In genomic region chr10:122445469-122445868, GRCh38 we compare ENCODE assay signal across 32 cellular contexts. TPM values are rescaled to one million over a fixed set of nuclear protein-coding genes. Genes with fewer than 3 reads are reported as not detected.
"Had no signal": no experiment of that assay in that cellular context is flagged by ENCODE, and none has a peak within 500 bp of the region (broad histone marks: within the 10 kb centered on the region; RNA-seq: fewer than 3 reads in every experiment).

No MANE protein-coding gene starts in this region.

- H3K4me1 ChIP-seq: colonic mucosa, left lung, neural progenitor cell, prostate gland, transverse colon, upper lobe of right lung, uterus had no signal

- H3K4me2 ChIP-seq: neural progenitor cell had no signal

- H3K9ac ChIP-seq: neural progenitor cell had no signal

- DNase-seq: colonic mucosa; effector CD8-positive, alpha-beta T cell; endodermal cell; foreskin fibroblast; gastrocnemius medialis; head of caudate nucleus; left cardiac atrium; left lung; mesenchymal stem cell; mucosa of descending colon; naive thymus-derived CD4-positive, alpha-beta T cell; right cardiac atrium; sigmoid colon; stimulated activated CD4-positive, alpha-beta T cell treated with anti-CD3 and anti-CD28 coated beads, Interleukin-4, amount 100 ng/mL, for 4 hours; stimulated activated naive B cell treated with anti-CD40 and anti-IgM and Interleukin-4, amounts not matched to agents 10 μg/mL and 1 μg/mL and 100 μg/mL, for 72 hours; transverse colon; upper lobe of right lung; uterus had no signal

- H3K4me1 Mint-ChIP-seq: endodermal cell; naive thymus-derived CD4-positive, alpha-beta T cell; stimulated activated naive B cell treated with anti-CD40 and anti-IgM and Interleukin-4, amounts not matched to agents 10 μg/mL and 1 μg/mL and 100 μg/mL, for 72 hours had no signal

- H3K9me3 ChIP-seq: colonic mucosa, gastrocnemius medialis, left lung, mucosa of descending colon, prostate gland, sigmoid colon, thoracic aorta, transverse colon, upper lobe of right lung, uterus had no signal

- H3K4me3 Mint-ChIP-seq: dendritic cell treated with granulocyte-macrophage colony-stimulating factor and Interleukin-4, amounts not matched to agents 40 ng/mL and 50 ng/mL, for 4 days; endodermal cell; mesothelial cell of epicardium; naive thymus-derived CD4-positive, alpha-beta T cell; nephron; neural progenitor cell; stimulated activated naive B cell treated with anti-CD40 and anti-IgM and Interleukin-4, amounts not matched to agents 10 μg/mL and 1 μg/mL and 100 μg/mL, for 72 hours; stimulated activated naive CD8-positive, alpha-beta T cell treated with anti-CD3 and anti-CD28 coated beads, Interleukin-15, Interleukin-2, amounts not matched to agents 100 ng/mL and 50 ng/mL, for 24 hours had no signal

- H3K36me3 Mint-ChIP-seq: mesothelial cell of epicardium, neural progenitor cell had no signal

- H3K27me3 ChIP-seq: colonic mucosa, gastrocnemius medialis, left lung, neural progenitor cell, sigmoid colon, transverse colon, upper lobe of right lung, uterus had no signal

- H3K27ac ChIP-seq: colonic mucosa, epithelial cell of prostate, gastrocnemius medialis, left lung, neural progenitor cell, prostate gland, thoracic aorta, transverse colon, upper lobe of right lung, uterus had no signal

- H3K9me3 Mint-ChIP-seq: dendritic cell treated with granulocyte-macrophage colony-stimulating factor and Interleukin-4, amounts not matched to agents 40 ng/mL and 50 ng/mL, for 4 days; stimulated activated naive CD8-positive, alpha-beta T cell treated with anti-CD3 and anti-CD28 coated beads, Interleukin-15, Interleukin-2, amounts not matched to agents 100 ng/mL and 50 ng/mL, for 24 hours had no signal

- H2AFZ ChIP-seq: neural progenitor cell had no signal

- H3K27ac Mint-ChIP-seq: dendritic cell treated with granulocyte-macrophage colony-stimulating factor and Interleukin-4, amounts not matched to agents 40 ng/mL and 50 ng/mL, for 4 days; endodermal cell; mesothelial cell of epicardium; nephron; neural progenitor cell; stimulated activated naive B cell treated with anti-CD40 and anti-IgM and Interleukin-4, amounts not matched to agents 10 μg/mL and 1 μg/mL and 100 μg/mL, for 72 hours; stimulated activated naive CD8-positive, alpha-beta T cell treated with anti-CD3 and anti-CD28 coated beads, Interleukin-15, Interleukin-2, amounts not matched to agents 100 ng/mL and 50 ng/mL, for 24 hours had no signal

- H3K4me3 ChIP-seq: colonic mucosa, gastrocnemius medialis, left lung, mucosa of descending colon, neural progenitor cell, prostate gland, sigmoid colon, thoracic aorta, transverse colon, upper lobe of right lung, uterus had no signal

- ATAC-seq: esophagus mucosa; gastrocnemius medialis; left lung; mucosa of descending colon; naive thymus-derived CD4-positive, alpha-beta T cell; stimulated activated naive B cell treated with anti-CD40 and anti-IgM and Interleukin-4, amounts not matched to agents 10 μg/mL and 1 μg/mL and 100 μg/mL, for 72 hours had no signal

- H3K36me3 ChIP-seq: colonic mucosa, gastrocnemius medialis, left lung, neural progenitor cell, prostate gland, sigmoid colon, thoracic aorta, transverse colon, upper lobe of right lung, uterus had no signal

RNA-seq across cellular contexts. Expression of gene ARMS2, which starts 9.0 kb away (rescaled TPM):
- total RNA-seq: colonic mucosa; endodermal cell; esophagus mucosa; gastrocnemius medialis; glomerular endothelial cell; left cardiac atrium; left lung; lower leg skin; lung microvascular endothelial cell; mesothelial cell of epicardium; mucosa of descending colon; naive thymus-derived CD4-positive, alpha-beta T cell; osteocyte; right cardiac atrium; skeletal muscle tissue; thoracic aorta; transverse colon; upper lobe of right lung; uterus had no signal
